12 cellular contexts compared by ENCODE assay signal in genomic region chr11:6219359-6219758, GRCh38. TPM values are rescaled to one million over a fixed set of nuclear protein-coding genes. Genes with fewer than 3 reads are reported as not detected.
DNase-seq lines count a peak whose midpoint lies in the region; ATAC-seq and TF ChIP-seq lines count a peak whose summit lies in the region.
"Had no signal": no experiment of that assay in that cellular context is flagged by ENCODE, and none has a peak within 500 bp of the region (broad histone marks: within the 10 kb centered on the region; RNA-seq: fewer than 3 reads in every experiment).

No MANE protein-coding gene starts in this region.

- no peak overlapping the region for H2BK15ac ChIP-seq in IMR-90 (ENCODE audit: low read depth, low read length)
- H2BK15ac ChIP-seq in mesenchymal stem cell (ENCODE audit: low read depth, poor library complexity, severe bottlenecking): no peak overlapping the region

- H3K4me1 ChIP-seq in IMR-90 (ENCODE audit: control insufficient read depth, insufficient read depth, low read length): peaks cover 5% of the 10 kb centered on the region
- H3K4me1 ChIP-seq in mesenchymal stem cell (ENCODE audit: control insufficient read depth, insufficient read depth, low read depth, low read length): peaks cover 4% of the 10 kb centered on the region

- H3K4me3 ChIP-seq in AG04450 (ENCODE audit: low read depth, low read length) (no peak overlapping the region), IMR-90 (ENCODE audit: insufficient read depth, low read depth, low read length) (no peak overlapping the region), mesenchymal stem cell (ENCODE audit: insufficient read depth in 1 of 2, low read depth in 1 of 2, low read length in 2 of 2) (no peak overlapping the region)
- H3K4me3 ChIP-seq: sigmoid colon, thoracic aorta had no signal

- H3K9ac ChIP-seq in IMR-90 (ENCODE audit: low read depth, low read length): no peak overlapping the region
- peak overlapping the region; percentile 69 for H3K9ac ChIP-seq in mesenchymal stem cell (ENCODE audit: low read length)

- H2AK5ac ChIP-seq in IMR-90 (ENCODE audit: low read depth, low read length) (no peak overlapping the region), mesenchymal stem cell (ENCODE audit: low read length, severe bottlenecking) (no peak overlapping the region)

- H3K4me2 ChIP-seq in IMR-90 (ENCODE audit: low read depth, low read length) (no peak overlapping the region; the same call in 1 of the 2 replicates), mesenchymal stem cell (ENCODE audit: low read length, poor library complexity, severe bottlenecking) (no peak overlapping the region)

- peaks cover 35% of the 10 kb centered on the region for H3K36me3 Mint-ChIP-seq in endothelial cell (ENCODE audit: low read depth, unreplicated experiment)

- H3K79me1 ChIP-seq in IMR-90 (ENCODE audit: low read depth in 1 of 2, low read length in 2 of 2) (peaks cover 12 to 17% of the 10 kb centered on the region in 2 experiments; a peak in 3 of 4 replicates), mesenchymal stem cell (replicated peaks; ENCODE audit: low read length, poor library complexity, severe bottlenecking) (peaks cover 43% of the 10 kb centered on the region)

- H3K9me3 ChIP-seq in AG04450 (ENCODE audit: control insufficient read depth, insufficient read depth, low read length): no peaks in the 10 kb centered on the region
- H3K9me3 ChIP-seq in IMR-90 (ENCODE audit: control insufficient read depth, insufficient read depth, low read length): no peaks in the 10 kb centered on the region
- no peaks in the 10 kb centered on the region for H3K9me3 ChIP-seq in mesenchymal stem cell (ENCODE audit: control insufficient read depth, low read length)
- H3K9me3 ChIP-seq: sigmoid colon, thoracic aorta had no signal

- no peak overlapping the region for H3K23ac ChIP-seq in IMR-90 (ENCODE audit: low read depth, low read length)
- no peak overlapping the region for H3K23ac ChIP-seq in mesenchymal stem cell (ENCODE audit: low read length in 2 of 2)

- POLR2A ChIA-PET in AG04450 (lab: Yijun Ruan, JAX): no interaction called here
- POLR2A ChIA-PET in IMR-90 (lab: Charles Lee; ENCODE audit: unreplicated experiment): no interaction called here

- CTCF ChIA-PET in AG04450 (lab: Charles Lee): interaction anchor here (0.6 to 1.9 kb wide), 6 partner anchors 13 to 160 kb away, joined by 3 to 5 read pairs (median 4); no protein-coding TSS in a partner anchor
- CTCF ChIA-PET in IMR-90 (lab: Yijun Ruan, JAX): no interaction called here

- H4K91ac ChIP-seq in IMR-90 (ENCODE audit: insufficient read depth, low read depth, low read length) (no peak overlapping the region), mesenchymal stem cell (ENCODE audit: low read length) (no peak overlapping the region)

- dilution Hi-C loops in IMR-90 (cut with HindIII; ENCODE audit: low sequenced_read_pairs, unreplicated experiment): no loop called here

- WGBS in IMR-90 (ENCODE audit: extremely low coverage in 2 of 2, insufficient read length in 1 of 2), 2 experiments: no CpG with 5 or more reads among the region's 2 CpGs
- 0% methylated on average over 1 of the region's 2 CpGs for WGBS in mesenchymal stem cell

- no peak overlapping the region for H2BK20ac ChIP-seq in IMR-90 (ENCODE audit: low read depth, low read length)

- H4K8ac ChIP-seq in IMR-90 (ENCODE audit: low read depth in 2 of 2, low read length in 2 of 2) (0 out of 4 replicates have a peak overlapping the region, but pooled peaks of 1 of the 2 experiments have one; percentile 19), mesenchymal stem cell (ENCODE audit: low read length) (no peak overlapping the region)

- H3K27me3 ChIP-seq in AG04450 (ENCODE audit: control insufficient read depth, insufficient read depth, low read length): no peaks in the 10 kb centered on the region
- no peaks in the 10 kb centered on the region for H3K27me3 ChIP-seq in IMR-90 (ENCODE audit: control insufficient read depth, insufficient read depth, low read length)
- no peaks in the 10 kb centered on the region for H3K27me3 ChIP-seq in mesenchymal stem cell (ENCODE audit: control insufficient read depth in 1 of 2, insufficient read depth in 1 of 2, low read length in 2 of 2)
- H3K27me3 ChIP-seq: sigmoid colon had no signal

- peak overlapping the region; percentile 17 for H2BK5ac ChIP-seq in IMR-90 (ENCODE audit: low read depth, low read length, poor library complexity, severe bottlenecking)
- no peak overlapping the region for H2BK5ac ChIP-seq in mesenchymal stem cell (ENCODE audit: low read depth, low read length, poor library complexity, severe bottlenecking)

- in situ Hi-C loops in IMR-90 (cut with MboI; ENCODE audit: low sequenced_read_pairs): no loop called here

- peaks cover 3% of the 10 kb centered on the region; the same call in 1 of the 2 replicates for H4K20me1 ChIP-seq in IMR-90 (ENCODE audit: insufficient read depth, low read length)

- peak overlapping the region; percentile 43 for H3K27ac ChIP-seq in AG04450 (ENCODE audit: low read depth, low read length)
- no peak overlapping the region for H3K27ac ChIP-seq in IMR-90 (ENCODE audit: insufficient read depth, low read length)
- H3K27ac ChIP-seq in mesenchymal stem cell (ENCODE audit: low read length, poor library complexity, severe bottlenecking): peak overlapping the region; percentile 46
- H3K27ac ChIP-seq: thoracic aorta had no signal

- TF ChIP-seq POLR2A in IMR-90 (IDR thresholded peaks at IDR 0.05; ENCODE audit: low read depth, low read length): no peak

- H2BK120ac ChIP-seq in IMR-90 (ENCODE audit: low read depth, low read length): no peak overlapping the region; the same call in 1 of the 2 replicates
- no peak overlapping the region for H2BK120ac ChIP-seq in mesenchymal stem cell (ENCODE audit: low read depth, low read length)

- peaks cover 10% of the 10 kb centered on the region for H3K27me3 Mint-ChIP-seq in endothelial cell (ENCODE audit: unreplicated experiment)

- DNase-seq in AG04450 (ENCODE audit: low read depth, low spot score) (peak; percentile 48), IMR-90 (peak; percentile 90), endothelial cell (ENCODE audit: low spot score) (peak; percentile 15), mesenchymal stem cell (peak; percentile 79), cerebellum (ENCODE audit: low spot score) (no peak), activated gamma-delta T cell (lab: John Stamatoyannopoulos, UW) (no peak)
- DNase-seq in central memory CD4-positive, alpha-beta T cell: no peak
- no peak for DNase-seq in activated effector memory CD4-positive, alpha-beta T cell treated with anti-CD3 and anti-CD28 coated beads, Interleukin-2, amount 50 U/mL, for 16 hours
- DNase-seq: Calu3, sigmoid colon had no signal

- TF ChIP-seq CTCF in AG04450 (IDR thresholded peaks at IDR 0.05; ENCODE audit: low read depth, low read length): no peak
- 0 out of 2 replicates have a peak, but pooled peaks have one; percentile 1 for TF ChIP-seq CTCF in IMR-90 (conservative IDR thresholded peaks at IDR 0.05; ENCODE audit: low read depth, low read length)
- TF ChIP-seq CTCF in endothelial cell (IDR thresholded peaks at IDR 0.05; ENCODE audit: unreplicated experiment): no peak

- peaks cover 2% of the 10 kb centered on the region; the same call in 1 of the 2 replicates for H3K9me1 ChIP-seq in IMR-90 (ENCODE audit: insufficient read depth, low read length)

- TF ChIP-seq RAD21 in IMR-90 (IDR thresholded peaks at IDR 0.05; ENCODE audit: low read length): no peak

- intact Hi-C loops in IMR-90 (cut with micrococcal nuclease): no loop called here

- H3K36me3 ChIP-seq in IMR-90 (ENCODE audit: control insufficient read depth, insufficient read depth, low read length) (peaks cover 48% of the 10 kb centered on the region), mesenchymal stem cell (ENCODE audit: control insufficient read depth in 1 of 2, insufficient read depth in 2 of 2, low read depth in 1 of 2, low read length in 2 of 2) (peaks cover 48 to 88% of the 10 kb centered on the region in 2 experiments)

- peaks cover 37% of the 10 kb centered on the region for H3K4me1 Mint-ChIP-seq in endothelial cell (ENCODE audit: unreplicated experiment)

- H3K18ac ChIP-seq in IMR-90 (ENCODE audit: low read depth, low read length) (peak overlapping the region; percentile 57; the same call in 1 of the 2 replicates), mesenchymal stem cell (ENCODE audit: low read depth in 1 of 2, low read length in 2 of 2) (no peak overlapping the region)

- H3K56ac ChIP-seq in IMR-90 (ENCODE audit: extremely low read depth, insufficient read depth, low read length): no peak overlapping the region

- H3K27ac Mint-ChIP-seq in endothelial cell (ENCODE audit: unreplicated experiment): peak overlapping the region; percentile 90

- H3K14ac ChIP-seq in IMR-90 (replicated peaks; ENCODE audit: low read depth, low read length) (no peak overlapping the region), mesenchymal stem cell (ENCODE audit: low read length in 2 of 2) (no peak overlapping the region)

- H2AK9ac ChIP-seq in IMR-90 (replicated peaks; ENCODE audit: low read depth, low read length, poor library complexity): no peak overlapping the region

- H2AFZ ChIP-seq in IMR-90 (replicated peaks; ENCODE audit: low read length, poor library complexity): peak overlapping the region; percentile 9
- no peak overlapping the region for H2AFZ ChIP-seq in mesenchymal stem cell (ENCODE audit: low read depth, low read length)

- no peak overlapping the region for H4K5ac ChIP-seq in IMR-90 (ENCODE audit: low read depth, low read length)

- no TSS peak for BruUV-seq in IMR-90 (replicated peaks; lab: Mats Ljungman, UMichigan)

- H3K4me3 Mint-ChIP-seq in endothelial cell (ENCODE audit: unreplicated experiment): peak overlapping the region; percentile 61

- H2BK12ac ChIP-seq in mesenchymal stem cell (ENCODE audit: low read length in 2 of 2): no peak overlapping the region

- H3K9me3 Mint-ChIP-seq in endothelial cell (ENCODE audit: unreplicated experiment): no peaks in the 10 kb centered on the region

- peak; percentile 99 for ATAC-seq in IMR-90 (ENCODE audit: low read depth)

- H3K4ac ChIP-seq in IMR-90 (ENCODE audit: low read depth, low read length) (no peak overlapping the region), mesenchymal stem cell (ENCODE audit: low read depth in 1 of 2, low read length in 2 of 2) (no peak overlapping the region)

RNA-seq across cellular contexts. Expression of gene C11orf42, which starts 14.0 kb away (rescaled TPM):
- polyA plus RNA-seq in AG04450 (2011; rRNA removed) (not detected in 2 replicates), IMR-90 (2012; rRNA removed) (not detected in 2 replicates)
- polyA minus RNA-seq in AG04450 (2011; rRNA and poly(A)+ RNA removed): not detected in 2 replicates
- total RNA-seq in IMR-90 (2012; rRNA removed) (not detected in 2 replicates), endothelial cell (ENCODE audit: unreplicated experiment) (not detected), cerebellum (not detected)
- polyA plus RNA-seq in IMR-90 (2012; cell fraction: cytosol; rRNA removed): not detected in 2 replicates
- not detected in 2 replicates for polyA plus RNA-seq in IMR-90 (2012; cell fraction: nucleus; rRNA removed; ENCODE audit: low replicate concordance)
- not detected for polyA plus RNA-seq in mesenchymal stem cell (2013, experiment 1 of 2)
- not detected for polyA plus RNA-seq in mesenchymal stem cell (2013, experiment 2 of 2)
- total RNA-seq: Calu3, sigmoid colon, SK-MEL-5, thoracic aorta had no signal
- polyA plus RNA-seq: sigmoid colon had no signal

RNA-seq across cellular contexts. Expression of gene FHIP1B, which starts 15.1 kb away (rescaled TPM):
- polyA plus RNA-seq in AG04450 (2011; rRNA removed) (18.9 and 19.8 TPM in 2 replicates), IMR-90 (2012; rRNA removed) (28.1 and 30.2 TPM in 2 replicates)
- 17.8 and 18.0 TPM in 2 replicates for polyA minus RNA-seq in AG04450 (2011; rRNA and poly(A)+ RNA removed)
- total RNA-seq in IMR-90 (2012; rRNA removed) (4.7 and 5.9 TPM in 2 replicates), endothelial cell (ENCODE audit: unreplicated experiment) (29.3 TPM), cerebellum (25.5 TPM)
- polyA plus RNA-seq in IMR-90 (2012; cell fraction: cytosol; rRNA removed): 10.0 and 13.5 TPM in 2 replicates
- 175 and 206 TPM in 2 replicates for polyA plus RNA-seq in IMR-90 (2012; cell fraction: nucleus; rRNA removed; ENCODE audit: low replicate concordance)
- polyA plus RNA-seq in mesenchymal stem cell (2013, experiment 1 of 2): 14.4 TPM
- 15.2 TPM for polyA plus RNA-seq in mesenchymal stem cell (2013, experiment 2 of 2)

RNA-seq across cellular contexts. Expression of gene CNGA4, which starts 19.5 kb away (rescaled TPM):
- polyA plus RNA-seq in AG04450 (2011; rRNA removed) (0.04 and 0.07 TPM in 2 replicates), IMR-90 (2012; rRNA removed) (0.07 and 0.12 TPM in 2 replicates)
- 0.14 TPM in 1 of 2 replicates, not detected in the other for polyA minus RNA-seq in AG04450 (2011; rRNA and poly(A)+ RNA removed)
- total RNA-seq in IMR-90 (2012; rRNA removed) (under 0.01 TPM in 1 of 2 replicates, not detected in the other), endothelial cell (ENCODE audit: unreplicated experiment) (not detected), cerebellum (0.36 TPM)
- polyA plus RNA-seq in IMR-90 (2012; cell fraction: cytosol; rRNA removed): not detected in 2 replicates
- 0.41 and 0.53 TPM in 2 replicates for polyA plus RNA-seq in IMR-90 (2012; cell fraction: nucleus; rRNA removed; ENCODE audit: low replicate concordance)
- polyA plus RNA-seq in mesenchymal stem cell (2013, experiment 1 of 2): 0.03 TPM
- 0.01 TPM for polyA plus RNA-seq in mesenchymal stem cell (2013, experiment 2 of 2)
- total RNA-seq: Calu3, SK-MEL-5, thoracic aorta had no signal

RNA-seq across cellular contexts. Expression of gene OR52W1, which starts 20.3 kb away (rescaled TPM):
- polyA plus RNA-seq in AG04450 (2011; rRNA removed) (not detected in 2 replicates), IMR-90 (2012; rRNA removed) (not detected in 2 replicates)
- not detected in 2 replicates for polyA minus RNA-seq in AG04450 (2011; rRNA and poly(A)+ RNA removed)
- total RNA-seq in IMR-90 (2012; rRNA removed) (not detected in 2 replicates), endothelial cell (ENCODE audit: unreplicated experiment) (not detected), cerebellum (not detected)
- not detected in 2 replicates for polyA plus RNA-seq in IMR-90 (2012; cell fraction: cytosol; rRNA removed)
- polyA plus RNA-seq in IMR-90 (2012; cell fraction: nucleus; rRNA removed; ENCODE audit: low replicate concordance): not detected in 2 replicates
- polyA plus RNA-seq in mesenchymal stem cell (2013, experiment 1 of 2): not detected
- polyA plus RNA-seq in mesenchymal stem cell (2013, experiment 2 of 2): not detected
- total RNA-seq: Calu3, sigmoid colon, SK-MEL-5, thoracic aorta had no signal
- polyA plus RNA-seq: sigmoid colon had no signal

RNA-seq across cellular contexts. Expression of gene CCKBR, which starts 40.3 kb away (rescaled TPM):
- polyA plus RNA-seq in AG04450 (2011; rRNA removed): not detected in 2 replicates
- not detected in 2 replicates for polyA minus RNA-seq in AG04450 (2011; rRNA and poly(A)+ RNA removed)
- total RNA-seq in IMR-90 (2012; rRNA removed): not detected in 2 replicates
- not detected in 2 replicates for polyA plus RNA-seq in IMR-90 (2012; rRNA removed)
- not detected in 2 replicates for polyA plus RNA-seq in IMR-90 (2012; cell fraction: cytosol; rRNA removed)
- not detected in 2 replicates for polyA plus RNA-seq in IMR-90 (2012; cell fraction: nucleus; rRNA removed; ENCODE audit: low replicate concordance)
- 0.64 TPM for total RNA-seq in endothelial cell (ENCODE audit: unreplicated experiment)
- not detected for polyA plus RNA-seq in mesenchymal stem cell (2013, experiment 1 of 2)
- not detected for polyA plus RNA-seq in mesenchymal stem cell (2013, experiment 2 of 2)
- total RNA-seq in cerebellum: 1.7 TPM
- total RNA-seq: Calu3, SK-MEL-5, thoracic aorta had no signal
- polyA plus RNA-seq: sigmoid colon had no signal

Comparison
In these comparisons a context has a peak if more than half of its experiments do, and no peak if none do; other contexts are left out.
1. DNase-seq: peak in AG04450 (single experiment), IMR-90 (single experiment), endothelial cell (single experiment) and mesenchymal stem cell (single experiment); none in cerebellum (single experiment), central memory CD4-positive, alpha-beta T cell (single experiment), activated gamma-delta T cell (single experiment) and activated effector memory CD4-positive, alpha-beta T cell treated with anti-CD3 and anti-CD28 coated beads, Interleukin-2, amount 50 U/mL, for 16 hours (single experiment).